7 cellular contexts compared by ENCODE assay signal in genomic region chr7:37617406-37617805, GRCh38.
DNase-seq lines count a peak whose midpoint lies in the region; TF ChIP-seq lines count a peak whose summit lies in the region.
"Not testable (repeated sequence)": the region's sequence is repeated elsewhere in the genome, so short reads cannot be mapped to it uniquely, and the experiment has no call there.

No MANE protein-coding gene starts in this region.

- not testable (repeated sequence) for H3K9me3 Mint-ChIP-seq in endodermal cell; mesothelial cell of epicardium; neural crest cell; progenitor cell of endocrine pancreas (ENCODE audit: low read depth); type B pancreatic cell

- peak overlapping the region; percentile 81 for H3K4me3 Mint-ChIP-seq in endodermal cell
- H3K4me3 Mint-ChIP-seq in mesothelial cell of epicardium, result peak overlapping the region; percentile 71
- peak overlapping the region; percentile 87 for H3K4me3 Mint-ChIP-seq in neural crest cell
- H3K4me3 Mint-ChIP-seq in progenitor cell of endocrine pancreas (ENCODE audit: low read depth), result peak overlapping the region; percentile 91
- peak overlapping the region; percentile 87 for H3K4me3 Mint-ChIP-seq in type B pancreatic cell

- H3K27me3 ChIP-seq in H7 (ENCODE audit: control insufficient read depth, insufficient read depth, low read length); HUES6 (ENCODE audit: control insufficient read depth, insufficient read depth, low read length); endodermal cell (ENCODE audit: control insufficient read depth, insufficient read depth, low read length, poor library complexity, severe bottlenecking): not testable (repeated sequence)

- H3K9ac ChIP-seq in HUES6 (ENCODE audit: low read length), result peak overlapping the region; percentile 47
- H3K9ac ChIP-seq in endodermal cell (ENCODE audit: extremely low read depth, low read length, poor library complexity, severe bottlenecking), result not testable (repeated sequence)

- WGBS in endodermal cell (ENCODE audit: insufficient coverage in 1 of 2, insufficient read length in 1 of 2), 2 experiments, result 81 to 92% methylated on average over 10 to 14 of the region's 16 CpGs

- H3K27ac Mint-ChIP-seq in endodermal cell, result peak overlapping the region; percentile 99
- H3K27ac Mint-ChIP-seq in mesothelial cell of epicardium; neural crest cell (ENCODE audit: unreplicated experiment): not testable (repeated sequence)
- H3K27ac Mint-ChIP-seq in progenitor cell of endocrine pancreas, result peak overlapping the region; percentile 99
- peak overlapping the region; percentile 86 for H3K27ac Mint-ChIP-seq in type B pancreatic cell

- H3K4me1 ChIP-seq in HUES6 (ENCODE audit: control insufficient read depth, insufficient read depth, low read length); endodermal cell (ENCODE audit: control insufficient read depth, insufficient read depth, low read length): not testable (repeated sequence)

- not testable (repeated sequence) for H3K9me3 ChIP-seq in HUES6 (ENCODE audit: control insufficient read depth, insufficient read depth, low read depth, low read length); endodermal cell (ENCODE audit: control insufficient read depth, low read length)

- TF ChIP-seq CTCF in endodermal cell (conservative IDR thresholded peaks at IDR 0.05); mesothelial cell of epicardium (IDR thresholded peaks at IDR 0.05; ENCODE audit: unreplicated experiment); neural crest cell (conservative IDR thresholded peaks at IDR 0.05); progenitor cell of endocrine pancreas (IDR thresholded peaks at IDR 0.05; ENCODE audit: unreplicated experiment); type B pancreatic cell (conservative IDR thresholded peaks at IDR 0.05): not testable (repeated sequence)

- H3K4me1 Mint-ChIP-seq in endodermal cell, result peaks cover 11% of the 10 kb centered on the region
- not testable (repeated sequence) for H3K4me1 Mint-ChIP-seq in mesothelial cell of epicardium; neural crest cell; progenitor cell of endocrine pancreas (ENCODE audit: low read depth); type B pancreatic cell (ENCODE audit: unreplicated experiment)

- H3K27me3 Mint-ChIP-seq in endodermal cell (ENCODE audit: insufficient read depth); mesothelial cell of epicardium (ENCODE audit: low read depth); neural crest cell (ENCODE audit: low read depth); progenitor cell of endocrine pancreas; type B pancreatic cell: not testable (repeated sequence)

- not testable (repeated sequence) for H3K36me3 Mint-ChIP-seq in endodermal cell (ENCODE audit: low read depth); mesothelial cell of epicardium; neural crest cell (ENCODE audit: low read depth); progenitor cell of endocrine pancreas (ENCODE audit: insufficient read depth); type B pancreatic cell

- not testable (repeated sequence) for DNase-seq in H7; endodermal cell; mesothelial cell of epicardium (ENCODE audit: low spot score in 2 of 2, unreplicated experiment in 2 of 2); neural crest cell (ENCODE audit: low read depth, low spot score); progenitor cell of endocrine pancreas (ENCODE audit: low spot score, unreplicated experiment); type B pancreatic cell (ENCODE audit: extremely low spot score, unreplicated experiment)

- H3K36me3 ChIP-seq in H7 (replicated peaks; ENCODE audit: control insufficient read depth, insufficient read depth, low read length); HUES6 (ENCODE audit: control insufficient read depth, insufficient read depth, low read length); endodermal cell (ENCODE audit: control insufficient read depth, insufficient read depth, low read length): not testable (repeated sequence)

- H3K4me3 ChIP-seq in H7 (ENCODE audit: insufficient read depth, low read depth, low read length), result peak overlapping the region; percentile 34; the same call in 1 of the 2 replicates
- peak overlapping the region; percentile 72; the same call in 1 of the 2 replicates for H3K4me3 ChIP-seq in HUES6 (ENCODE audit: low read depth, low read length)
- not testable (repeated sequence) for H3K4me3 ChIP-seq in endodermal cell (ENCODE audit: low read length)

- H3K27ac ChIP-seq in HUES6 (ENCODE audit: low read depth, low read length); endodermal cell (ENCODE audit: low read depth, low read length): not testable (repeated sequence)
